Comparison of ENCODE assay signal across 14 cellular contexts in the genomic region with DNA sequence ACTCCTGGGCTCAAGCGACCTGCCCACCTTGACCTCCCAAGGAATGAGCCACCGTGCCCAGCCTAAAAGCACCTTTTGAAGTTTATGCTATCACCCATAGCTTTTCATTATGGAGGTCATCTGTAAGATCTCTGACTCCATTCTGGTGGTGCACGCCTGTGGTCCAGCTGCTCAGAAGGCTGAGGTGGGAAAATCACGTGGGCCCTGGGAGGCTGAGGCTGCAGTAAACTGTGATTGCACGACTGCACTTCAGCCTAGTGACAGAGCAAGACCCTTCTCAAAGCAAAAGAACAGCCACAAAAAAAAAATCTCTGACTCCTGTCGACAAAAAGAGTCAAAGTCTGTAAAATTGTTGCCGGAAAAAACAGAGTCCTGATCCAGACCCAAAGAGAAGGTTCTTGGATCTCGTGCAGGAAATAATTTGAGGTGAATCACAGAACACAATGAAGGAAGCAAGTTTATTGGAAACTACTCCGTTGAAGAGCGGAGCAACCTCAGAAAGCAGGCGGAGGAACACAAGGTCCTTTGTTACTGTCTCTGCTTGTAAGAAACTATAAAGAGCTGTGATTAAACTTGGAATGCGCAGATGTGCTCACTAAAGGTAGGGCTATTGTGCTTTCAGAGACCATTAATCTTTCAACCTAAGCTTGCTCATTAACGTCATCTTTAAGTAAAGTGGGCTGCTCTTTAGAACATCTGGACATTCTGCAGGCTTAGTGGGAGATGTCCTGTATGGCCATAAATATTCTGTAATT. TPM values are rescaled to one million over a fixed set of nuclear protein-coding genes. Genes with fewer than 3 reads are reported as not detected.
A peak's percentile ranks its signal among the peaks of the same experiment; 100 is the strongest.
DNase-seq lines count a peak whose midpoint lies in the region; ATAC-seq and TF ChIP-seq lines count a peak whose summit lies in the region.
"Had no signal": no experiment of that assay in that cellular context is flagged by ENCODE, and none has a peak within 500 bp of the region (broad histone marks: within the 10 kb centered on the region; RNA-seq: fewer than 3 reads in every experiment).

No MANE protein-coding gene starts in this region.

- H3K4me1 ChIP-seq in HEK293 (ENCODE audit: control insufficient read depth, insufficient read depth, low read length): no peaks in the 10 kb centered on the region
- H3K4me1 ChIP-seq in mucosa of descending colon (ENCODE audit: low read depth): peaks cover 8% of the 10 kb centered on the region
- H3K4me1 ChIP-seq in heart left ventricle: peaks cover 0 to 22% (median 11%) of the 10 kb centered on the region in 12 donors

- 67 to 72% (median 71%) methylated on average over 13 of the region's 13 CpGs for WGBS in heart left ventricle, 4 donors

- no peak overlapping the region for H3K4me3 ChIP-seq in HEK293 (ENCODE audit: low read depth, low read length)
- no peak overlapping the region for H3K4me3 ChIP-seq in mucosa of descending colon
- H3K4me3 ChIP-seq in heart left ventricle: no peak overlapping the region
- H3K4me3 ChIP-seq: gastroesophageal sphincter, pancreas had no signal

- no peak overlapping the region for H3K4me3 Mint-ChIP-seq in activated naive CD8-positive, alpha-beta T cell treated with anti-CD3 and anti-CD28 coated beads, Interleukin-2, amount 10 ng/mL, durations not matched to agents 7 days and 5 days

- no peak for TF ChIP-seq POLR2A in heart left ventricle (IDR thresholded peaks at IDR 0.05)

- no peaks in the 10 kb centered on the region for H3K9me3 ChIP-seq in HEK293 (ENCODE audit: control insufficient read depth, insufficient read depth, low read depth, low read length)
- no peaks in the 10 kb centered on the region for H3K9me3 ChIP-seq in mucosa of descending colon
- no peaks in the 10 kb centered on the region for H3K9me3 ChIP-seq in heart left ventricle
- H3K9me3 ChIP-seq: gastroesophageal sphincter, pancreas had no signal

- H3K27ac Mint-ChIP-seq in activated naive CD8-positive, alpha-beta T cell treated with anti-CD3 and anti-CD28 coated beads, Interleukin-2, amount 10 ng/mL, durations not matched to agents 7 days and 5 days: peak overlapping the region; percentile 15

- ATAC-seq in activated naive CD8-positive, alpha-beta T cell treated with anti-CD3 and anti-CD28 coated beads, Interleukin-2, amount 10 ng/mL, durations not matched to agents 7 days and 5 days (ENCODE audit: low read depth): no peak
- ATAC-seq in mucosa of descending colon (peak; percentile 47), heart left ventricle (no peak), HG02571 (IDR thresholded peaks at IDR 0.05; ENCODE audit: unreplicated experiment) (no peak)
- ATAC-seq: gastroesophageal sphincter, left cardiac atrium, pancreas had no signal

- H3K4me1 Mint-ChIP-seq in activated naive CD8-positive, alpha-beta T cell treated with anti-CD3 and anti-CD28 coated beads, Interleukin-2, amount 10 ng/mL, durations not matched to agents 7 days and 5 days: peaks cover 17% of the 10 kb centered on the region

- no peaks in the 10 kb centered on the region for H3K27me3 Mint-ChIP-seq in activated naive CD8-positive, alpha-beta T cell treated with anti-CD3 and anti-CD28 coated beads, Interleukin-2, amount 10 ng/mL, durations not matched to agents 7 days and 5 days

- CTCF ChIA-PET in HEK293 (lab: Yijun Ruan, JAX): interaction anchor here (0.7 kb wide), 1 partner anchor 21 kb away, joined by 3 read pairs; no protein-coding TSS in a partner anchor

- intact Hi-C loops in mucosa of descending colon (cut with DNase I, micrococcal nuclease) (loop anchor here in 1 of 2 donors (5.0 kb wide), 1 partner anchor 353 kb away; no protein-coding TSS in a partner anchor), heart left ventricle (cut with DNase I) (loop anchor here in 4 of 10 donors (5.0 to 10.0 kb wide), 5 partner anchors 47 to 353 kb away; a partner anchor contains a TSS)

- H3K27me3 ChIP-seq in heart left ventricle: no peaks in the 10 kb centered on the region
- H3K27me3 ChIP-seq: gastroesophageal sphincter, pancreas had no signal

- H3K27ac ChIP-seq in 22Rv1 (0 out of 2 replicates have a peak overlapping the region, but pooled peaks have one; percentile 22), HEK293 (ENCODE audit: extremely low read depth, low read depth, low read length) (no peak overlapping the region), heart left ventricle (peak overlapping the region in 2 of 12 donors; percentile 20 to 49)
- H3K27ac ChIP-seq: gastroesophageal sphincter, pancreas had no signal

- TF ChIP-seq CTCF in 22Rv1 (IDR thresholded peaks at IDR 0.05): no peak
- TF ChIP-seq CTCF in HEK293 (tag by site-specific recombination; IDR thresholded peaks at IDR 0.05): no peak
- no peak for TF ChIP-seq CTCF in mucosa of descending colon (IDR thresholded peaks at IDR 0.05)
- TF ChIP-seq CTCF in heart left ventricle (IDR thresholded peaks at IDR 0.05): no peak

- DNase-seq in activated naive CD8-positive, alpha-beta T cell treated with anti-CD3 and anti-CD28 coated beads, Interleukin-2, amount 10 ng/mL, durations not matched to agents 7 days and 5 days: no peak
- DNase-seq in mucosa of descending colon: peak in 1 of 3 donors; percentile 36
- DNase-seq in NCI-H510A treated with DMSO at 0.1 percent for 48 hours (lab: John Stamatoyannopoulos, UW): no peak
- DNase-seq in iPS-NIHi7 (ENCODE audit: extremely low spot score): no peak
- DNase-seq in heart left ventricle: no peak
- DNase-seq: AML-193, left cardiac atrium, NCI-H748 treated with DMSO at 0.1 percent for 48 hours, pancreas, SHP77 had no signal

- H3K9me3 Mint-ChIP-seq in activated naive CD8-positive, alpha-beta T cell treated with anti-CD3 and anti-CD28 coated beads, Interleukin-2, amount 10 ng/mL, durations not matched to agents 7 days and 5 days: no peaks in the 10 kb centered on the region

- H3K36me3 ChIP-seq in HEK293 (ENCODE audit: control insufficient read depth in 2 of 2, insufficient read depth in 1 of 2, low read length in 2 of 2) (peaks cover 5 to 14% of the 10 kb centered on the region in 2 experiments; a peak in 2 of 3 replicates), mucosa of descending colon (ENCODE audit: low read depth) (no peaks in the 10 kb centered on the region), heart left ventricle (peaks cover 0 to 12% (median 4%) of the 10 kb centered on the region in 9 donors)
- H3K36me3 ChIP-seq: pancreas had no signal

- peaks cover 13% of the 10 kb centered on the region for H3K36me3 Mint-ChIP-seq in activated naive CD8-positive, alpha-beta T cell treated with anti-CD3 and anti-CD28 coated beads, Interleukin-2, amount 10 ng/mL, durations not matched to agents 7 days and 5 days

- POLR2A ChIA-PET in HEK293 (lab: Yijun Ruan, JAX): no interaction called here
- POLR2A ChIA-PET in activated naive CD8-positive, alpha-beta T cell treated with anti-CD3 and anti-CD28 coated beads, Interleukin-2, amount 10 ng/mL, durations not matched to agents 7 days and 5 days (lab: Charles Lee): no interaction called here

TF ChIP-seq in HEK293, 187 proteins besides CTCF, POLR2A, EP300 and RAD21:
- TF ChIP-seq KLF9 (tag by site-specific recombination; IDR thresholded peaks at IDR 0.05; ENCODE audit: low read depth) (no peak), RBAK (tag by site-specific recombination; IDR thresholded peaks at IDR 0.05) (no peak), ZNF24 (tag by site-specific recombination; IDR thresholded peaks at IDR 0.05) (no peak), ZNF335 (tag by site-specific recombination; conservative IDR thresholded peaks at IDR 0.05) (peak; percentile 23; the same call in 1 of the 2 replicates)

RNA-seq across cellular contexts. Expression of a gene that starts 2.0 kb away (rescaled TPM):
- 10 to 100 TPM; 23.9 to 27.6 TPM for total RNA-seq in activated naive CD8-positive, alpha-beta T cell treated with anti-CD3 and anti-CD28 coated beads, Interleukin-2, amount 10 ng/mL, durations not matched to agents 7 days and 5 days
- total RNA-seq in mucosa of descending colon: 1 to 10 TPM; 4.8 to 9.6 (median 8.8) TPM
- 1 to 10 TPM; 4.6 to 8.8 (median 7.3) TPM for total RNA-seq in heart left ventricle
- 1 to 10 TPM; 1.7 to 4.6 TPM for polyA plus RNA-seq in heart left ventricle

RNA-seq across cellular contexts. Expression of a gene that starts 22.6 kb away (rescaled TPM):
- 10 to 100 TPM; 51.3 to 55.1 TPM for total RNA-seq in activated naive CD8-positive, alpha-beta T cell treated with anti-CD3 and anti-CD28 coated beads, Interleukin-2, amount 10 ng/mL, durations not matched to agents 7 days and 5 days
- total RNA-seq in mucosa of descending colon: 10 to 100 TPM; 33.5 to 52.4 (median 48.4) TPM
- total RNA-seq in heart left ventricle: 100 to 1,000 TPM in 5 of 9 donors, 10 to 100 TPM in 4; 42.4 to 538 (median 115) TPM
- polyA plus RNA-seq in heart left ventricle: 100 to 1,000 TPM in 1 of 2 donors, 10 to 100 TPM in 1; 57.8 to 557 TPM

RNA-seq across cellular contexts. Expression of a gene that starts 55.5 kb away (rescaled TPM):
- total RNA-seq in activated naive CD8-positive, alpha-beta T cell treated with anti-CD3 and anti-CD28 coated beads, Interleukin-2, amount 10 ng/mL, durations not matched to agents 7 days and 5 days: 10 to 100 TPM; 49.4 to 51.8 TPM
- 10 to 100 TPM; 56.5 to 83.3 (median 59.4) TPM for total RNA-seq in mucosa of descending colon
- 10 to 100 TPM; 60.1 to 93.3 (median 83.6) TPM for total RNA-seq in heart left ventricle
- polyA plus RNA-seq in heart left ventricle: 100 to 1,000 TPM in 1 of 2 donors, 10 to 100 TPM in 1; 47.1 to 107 TPM
